Comparison of ENCODE assay signal across 10 cellular contexts in genomic region chr16:71287903-71288302, GRCh38. TPM values are rescaled to one million over a fixed set of nuclear protein-coding genes. Genes with fewer than 3 reads are reported as not detected.
DNase-seq lines count a peak whose midpoint lies in the region; ATAC-seq and TF ChIP-seq lines count a peak whose summit lies in the region.
"Had no signal": no experiment of that assay in that cellular context is flagged by ENCODE, and none has a peak within 500 bp of the region (broad histone marks: within the 10 kb centered on the region; RNA-seq: fewer than 3 reads in every experiment).

No MANE protein-coding gene starts in this region.

- TF ChIP-seq CTCF in brain (conservative IDR thresholded peaks at IDR 0.05), result no peak
- no peak for TF ChIP-seq CTCF in GM13977 (IDR thresholded peaks at IDR 0.05; ENCODE audit: extremely low read depth, insufficient read depth, missing control alignments)

- H3K4me1 Mint-ChIP-seq in stimulated activated naive CD8-positive, alpha-beta T cell treated with anti-CD3 and anti-CD28 coated beads, Interleukin-15, Interleukin-2, amounts not matched to agents 100 ng/mL and 50 ng/mL, for 24 hours (ENCODE audit: low read depth), result peaks cover 29% of the 10 kb centered on the region
- H3K4me1 Mint-ChIP-seq in brain (peaks cover 52% of the 10 kb centered on the region), memory B cell (peaks cover 22% of the 10 kb centered on the region)

- H3K9me3 Mint-ChIP-seq in stimulated activated naive CD8-positive, alpha-beta T cell treated with anti-CD3 and anti-CD28 coated beads, Interleukin-15, Interleukin-2, amounts not matched to agents 100 ng/mL and 50 ng/mL, for 24 hours, result peaks cover 25% of the 10 kb centered on the region
- peaks cover 0 to 11% (median 0%) of the 10 kb centered on the region in 5 experiments for H3K9me3 Mint-ChIP-seq in brain
- H3K9me3 Mint-ChIP-seq in memory B cell, result peaks cover 7% of the 10 kb centered on the region

- DNase-seq in stimulated activated naive CD8-positive, alpha-beta T cell treated with anti-CD3 and anti-CD28 coated beads, Interleukin-15, Interleukin-2, amounts not matched to agents 100 U/mL and 50 U/mL, for 24 hours, result no peak
- no peak for DNase-seq in memory B cell (ENCODE audit: low spot score in 2 of 2)
- DNase-seq in UCSD-AML1 (lab: John Stamatoyannopoulos, UW; ENCODE audit: unreplicated experiment), result no peak
- DNase-seq in GM13977 (ENCODE audit: low spot score), result no peak
- no peak for DNase-seq in dermis blood vessel endothelial cell
- DNase-seq in KBM-7, result no peak
- DNase-seq: NCI-H187 had no signal

- H3K36me3 Mint-ChIP-seq in stimulated activated naive CD8-positive, alpha-beta T cell treated with anti-CD3 and anti-CD28 coated beads, Interleukin-15, Interleukin-2, amounts not matched to agents 100 ng/mL and 50 ng/mL, for 24 hours (ENCODE audit: low read depth), result peaks cover 53% of the 10 kb centered on the region
- H3K36me3 Mint-ChIP-seq in brain (peaks cover 54% of the 10 kb centered on the region), memory B cell (peaks cover 38% of the 10 kb centered on the region)

- H3K27ac Mint-ChIP-seq in stimulated activated naive CD8-positive, alpha-beta T cell treated with anti-CD3 and anti-CD28 coated beads, Interleukin-15, Interleukin-2, amounts not matched to agents 100 ng/mL and 50 ng/mL, for 24 hours, result peak overlapping the region; percentile 85
- H3K27ac Mint-ChIP-seq in brain (peak overlapping the region in 4 of 5 experiments; percentile 82 to 97 (median 92)), memory B cell (peak overlapping the region; percentile 91)

- H3K27me3 Mint-ChIP-seq in stimulated activated naive CD8-positive, alpha-beta T cell treated with anti-CD3 and anti-CD28 coated beads, Interleukin-15, Interleukin-2, amounts not matched to agents 100 ng/mL and 50 ng/mL, for 24 hours, result peaks cover 15% of the 10 kb centered on the region
- peaks cover 8% of the 10 kb centered on the region for H3K27me3 Mint-ChIP-seq in brain
- H3K27me3 Mint-ChIP-seq in memory B cell, result peaks cover 2% of the 10 kb centered on the region

- H3K4me3 Mint-ChIP-seq in stimulated activated naive CD8-positive, alpha-beta T cell treated with anti-CD3 and anti-CD28 coated beads, Interleukin-15, Interleukin-2, amounts not matched to agents 100 ng/mL and 50 ng/mL, for 24 hours, result peak overlapping the region; percentile 92
- H3K4me3 Mint-ChIP-seq in brain (peak overlapping the region; percentile 84 to 95 (median 91)), memory B cell (peak overlapping the region; percentile 93)

- in situ Hi-C loops in GM13977 (cut with MboI; ENCODE audit: low pct_unique_long_range_greater_than_20kb, low sequenced_read_pairs, unreplicated experiment), result no loop called here
- in situ Hi-C loops in KBM-7 (cut with MboI; ENCODE audit: low pct_unique_long_range_greater_than_20kb, low sequenced_read_pairs), result no loop called here

- ATAC-seq in stimulated activated naive CD8-positive, alpha-beta T cell treated with anti-CD3 and anti-CD28 coated beads, Interleukin-15, Interleukin-2, amounts not matched to agents 100 U/mL and 50 U/mL, for 24 hours, result no peak
- ATAC-seq in memory B cell (ENCODE audit: low read depth), result no peak

RNA-seq across cellular contexts. Expression of gene CMTR2, which starts 1.3 kb away (rescaled TPM):
- 4.3 TPM for polyA plus RNA-seq in brain (ENCODE audit: insufficient read depth, low read depth, low replicate concordance)
- 40.5 and 42.7 TPM in 2 replicates for total RNA-seq in dermis blood vessel endothelial cell

RNA-seq across cellular contexts. Expression of gene HYDIN, which starts 57.4 kb away (rescaled TPM):
- 4.6 TPM for polyA plus RNA-seq in brain (ENCODE audit: insufficient read depth, low read depth, low replicate concordance)
- total RNA-seq in dermis blood vessel endothelial cell, result 0.17 TPM in 1 of 2 replicates, not detected in the other
- total RNA-seq: activated CD8-positive, alpha-beta memory T cell treated with anti-CD3 and anti-CD28 coated beads for 36 hours had no signal
